ENCODE assay signal across 14 cellular contexts in the genomic region with DNA sequence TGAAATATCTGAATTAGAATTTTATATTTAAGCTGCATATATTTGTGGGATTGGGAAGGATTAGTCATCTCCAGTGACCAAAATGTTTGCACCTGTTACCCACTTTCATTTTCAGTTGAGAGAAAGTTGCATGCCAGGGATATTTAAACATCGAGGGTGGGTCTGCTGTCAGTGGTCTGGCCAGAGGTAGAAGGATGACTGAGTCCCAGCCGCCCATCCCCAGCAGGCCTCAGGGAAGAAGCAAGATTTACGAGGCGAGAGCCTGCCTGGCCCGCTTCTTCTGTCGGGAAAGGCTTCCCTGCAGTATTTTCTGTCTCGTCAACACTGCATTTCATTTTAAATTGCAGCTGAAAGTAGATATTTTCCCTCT. TPM values are rescaled to one million over a fixed set of nuclear protein-coding genes. Genes with fewer than 3 reads are reported as not detected.
A peak's percentile ranks its signal among the peaks of the same experiment; 100 is the strongest.
DNase-seq lines count a peak whose midpoint lies in the region; ATAC-seq, FAIRE-seq and TF ChIP-seq lines count a peak whose summit lies in the region.
"Had no signal": no experiment of that assay in that cellular context is flagged by ENCODE, and none has a peak within 500 bp of the region (broad histone marks: within the 10 kb centered on the region; RNA-seq: fewer than 3 reads in every experiment).

No MANE protein-coding gene starts in this region.

- H3K9ac ChIP-seq in SK-N-SH, result no peak overlapping the region

- H3K4me1 ChIP-seq in A549 (0 out of 3 replicates have a peak, but pooled peaks cover 8% of the 10 kb centered on the region), GM23338 (ENCODE audit: insufficient read depth) (peaks cover 23% of the 10 kb centered on the region), SK-N-SH (ENCODE audit: control insufficient read depth in 1 of 2, insufficient read depth in 2 of 2, low read depth in 1 of 2, low read length in 1 of 2) (peaks cover 0 to 40% of the 10 kb centered on the region in 2 experiments; a peak in 2 of 4 replicates)
- H3K4me1 ChIP-seq in naive thymus-derived CD4-positive, alpha-beta T cell (ENCODE audit: control insufficient read depth in 2 of 2, insufficient read depth in 2 of 2, low read length in 2 of 2), result peaks cover 13 to 32% of the 10 kb centered on the region in 2 donors

- H3F3A ChIP-seq in GM23338 (replicated peaks; ENCODE audit: low read depth) (peaks cover 4% of the 10 kb centered on the region), SK-N-SH (replicated peaks; ENCODE audit: insufficient read depth) (peaks cover 5% of the 10 kb centered on the region)

- no peak overlapping the region for H3K27ac ChIP-seq in A549
- no peak overlapping the region for H3K27ac ChIP-seq in GM23338 (ENCODE audit: low read depth)
- H3K27ac ChIP-seq in naive thymus-derived CD4-positive, alpha-beta T cell (ENCODE audit: low read depth, low read length), result no peak overlapping the region
- H3K27ac ChIP-seq in SK-N-SH (ENCODE audit: low read depth in 2 of 2, low read length in 1 of 2), result no peak overlapping the region

- TF ChIP-seq RAD21 in A549 (conservative IDR thresholded peaks at IDR 0.05 in 1 of 2, IDR thresholded peaks at IDR 0.05 in 1 of 2) (no peak), SK-N-SH (IDR thresholded peaks at IDR 0.05; ENCODE audit: low read length) (no peak)

- H3K9me2 ChIP-seq in GM23338 (ENCODE audit: insufficient read depth), result no peaks in the 10 kb centered on the region
- no peaks in the 10 kb centered on the region for H3K9me2 ChIP-seq in SK-N-SH

- intact Hi-C loops in naive thymus-derived CD4-positive, alpha-beta T cell (cut with micrococcal nuclease), result loop anchor here in 1 of 2 donors (5.0 kb wide), 3 partner anchors 183 to 857 kb away; partner anchors contain the start of genes HMGN2, MACO1 and PAFAH2
- intact Hi-C loops in head of caudate nucleus (cut with DNase I), result no loop called here

- H3K36me3 ChIP-seq in GM23338 (ENCODE audit: insufficient read depth) (no peaks in the 10 kb centered on the region), SK-N-SH (replicated peaks in 1 of 2; ENCODE audit: control insufficient read depth in 1 of 2, insufficient read depth in 2 of 2, low read length in 1 of 2) (no peaks in the 10 kb centered on the region)
- peaks cover 0 to 4% (median 0%) of the 10 kb centered on the region in 3 experiments for H3K36me3 ChIP-seq in naive thymus-derived CD4-positive, alpha-beta T cell (ENCODE audit: control insufficient read depth in 2 of 3, insufficient read depth in 3 of 3, low read length in 3 of 3)

- no peak for FAIRE-seq in A549 (lab: Jason Lieb, UNC)
- FAIRE-seq: GM12878 had no signal

- H3K9me3 ChIP-seq in A549 (no peaks in the 10 kb centered on the region), SK-N-SH (no peaks in the 10 kb centered on the region)
- H3K9me3 ChIP-seq in naive thymus-derived CD4-positive, alpha-beta T cell (ENCODE audit: control insufficient read depth in 2 of 3, low read length in 3 of 3), result no peaks in the 10 kb centered on the region

- peak overlapping the region; percentile 78; the same call in 2 of the 3 replicates for H3K4me3 Mint-ChIP-seq in GM23338
- peak overlapping the region; percentile 51 for H3K4me3 Mint-ChIP-seq in activated naive CD8-positive, alpha-beta T cell
- H3K4me3 Mint-ChIP-seq in naive thymus-derived CD4-positive, alpha-beta T cell, result peak overlapping the region; percentile 66 to 99 (median 82)

- H3K27ac Mint-ChIP-seq in GM23338, result no peak overlapping the region
- H3K27ac Mint-ChIP-seq in activated naive CD8-positive, alpha-beta T cell, result no peak overlapping the region
- H3K27ac Mint-ChIP-seq in naive thymus-derived CD4-positive, alpha-beta T cell, result peak overlapping the region; percentile 58 to 93 (median 79)

- H3K27me3 ChIP-seq in GM23338 (ENCODE audit: insufficient read depth) (peaks cover 16% of the 10 kb centered on the region), SK-N-SH (ENCODE audit: insufficient read depth) (peaks cover 37% of the 10 kb centered on the region)
- no peaks in the 10 kb centered on the region for H3K27me3 ChIP-seq in naive thymus-derived CD4-positive, alpha-beta T cell (ENCODE audit: control insufficient read depth in 2 of 2, insufficient read depth in 2 of 2, low read length in 2 of 2)

- WGBS in A549 (ENCODE audit: missing lambda C conversion rate), result 89% methylated on average over 7 of the region's 7 CpGs
- 78% methylated on average over 7 of the region's 7 CpGs for WGBS in SK-N-SH (ENCODE audit: low lambda C conversion rate)

- H4K20me1 ChIP-seq in GM23338 (replicated peaks; ENCODE audit: insufficient read depth), result peaks cover 6% of the 10 kb centered on the region
- H4K20me1 ChIP-seq in SK-N-SH (ENCODE audit: insufficient read depth), result no peaks in the 10 kb centered on the region

- H3K36me3 Mint-ChIP-seq in GM23338 (ENCODE audit: low read depth), result no peaks in the 10 kb centered on the region; the same call in 2 of the 3 replicates
- no peaks in the 10 kb centered on the region for H3K36me3 Mint-ChIP-seq in activated naive CD8-positive, alpha-beta T cell
- peaks cover 0 to 18% (median under 1%) of the 10 kb centered on the region in 5 donors for H3K36me3 Mint-ChIP-seq in naive thymus-derived CD4-positive, alpha-beta T cell

- H3K4me1 Mint-ChIP-seq in GM23338, result peaks cover 25% of the 10 kb centered on the region
- H3K4me1 Mint-ChIP-seq in activated naive CD8-positive, alpha-beta T cell (ENCODE audit: low read depth), result peaks cover 48% of the 10 kb centered on the region
- H3K4me1 Mint-ChIP-seq in naive thymus-derived CD4-positive, alpha-beta T cell, result peaks cover 31 to 47% (median 38%) of the 10 kb centered on the region in 7 donors

- TF ChIP-seq EP300 in A549 (IDR thresholded peaks at IDR 0.05), result no peak
- no peak for TF ChIP-seq EP300 in SK-N-SH (IDR thresholded peaks at IDR 0.05; ENCODE audit: borderline replicate concordance in 1 of 2, low read depth in 1 of 2, low read length in 1 of 2)

- H3K9me3 Mint-ChIP-seq in GM23338, result no peaks in the 10 kb centered on the region
- H3K9me3 Mint-ChIP-seq in activated naive CD8-positive, alpha-beta T cell (ENCODE audit: low read depth), result no peaks in the 10 kb centered on the region
- H3K9me3 Mint-ChIP-seq in naive thymus-derived CD4-positive, alpha-beta T cell, result peaks cover 0 to 1% (median 0%) of the 10 kb centered on the region in 11 donors

- no peak for ATAC-seq in A549
- ATAC-seq in GM23338, result no peak
- no peak for ATAC-seq in naive thymus-derived CD4-positive, alpha-beta T cell

- H3K27me3 Mint-ChIP-seq in GM23338 (ENCODE audit: insufficient read depth, low read depth, poor library complexity), result peaks cover 21% of the 10 kb centered on the region
- no peaks in the 10 kb centered on the region for H3K27me3 Mint-ChIP-seq in activated naive CD8-positive, alpha-beta T cell
- H3K27me3 Mint-ChIP-seq in naive thymus-derived CD4-positive, alpha-beta T cell, result peaks cover 0 to 74% (median 0%) of the 10 kb centered on the region in 5 donors

- POLR2A ChIA-PET in A549 (lab: Yijun Ruan, JAX) (no interaction called here), SK-N-SH (lab: Yijun Ruan, JAX) (no interaction called here)
- POLR2A ChIA-PET in naive thymus-derived CD4-positive, alpha-beta T cell (lab: Charles Lee), result interaction anchor here (1.0 to 2.6 kb wide), 2 partner anchors 50 to 185 kb away, joined by 3 to 12 read pairs; partner anchors contain the start of gene SELENON

- H3K4me3 ChIP-seq in A549 (no peak overlapping the region), GM23338 (no peak overlapping the region; the same call in 1 of the 2 replicates), SK-N-SH (ENCODE audit: low read depth in 2 of 2, low read length in 1 of 2) (no peak overlapping the region)
- no peak overlapping the region for H3K4me3 ChIP-seq in naive thymus-derived CD4-positive, alpha-beta T cell (ENCODE audit: low read length)

- no peaks in the 10 kb centered on the region for H3K79me2 ChIP-seq in GM23338 (replicated peaks; ENCODE audit: insufficient read depth)
- no peaks in the 10 kb centered on the region for H3K79me2 ChIP-seq in SK-N-SH (ENCODE audit: insufficient read depth)

- DNase-seq in A549 (ENCODE audit: low read depth in 1 of 2, low spot score in 1 of 2) (no peak), GM23338 (ENCODE audit: low spot score) (no peak), A172 (ENCODE audit: low spot score) (no peak), SK-N-SH (no peak), head of caudate nucleus (no peak), occipital lobe (lab: John Stamatoyannopoulos, UW) (no peak)
- no peak for DNase-seq in naive thymus-derived CD4-positive, alpha-beta T cell
- DNase-seq: cortex of kidney; EL; mesendoderm; NCI-H187 treated with DMSO at 0.1 percent for 48 hours; stimulated activated CD4-positive, alpha-beta T cell treated with anti-CD3 and anti-CD28 coated beads, Interleukin-1b, Interleukin-23, amount 100 ng/mL, for 48 hours had no signal

- H3K4me2 ChIP-seq in A549 (peak overlapping the region; percentile 84; the same call in 1 of the 3 replicates), GM23338 (peak overlapping the region; percentile 97), SK-N-SH (no peak overlapping the region)

- no peak for TF ChIP-seq CTCF in A549 (IDR thresholded peaks at IDR 0.05)
- no peak for TF ChIP-seq CTCF in GM23338 (conservative IDR thresholded peaks at IDR 0.05; ENCODE audit: low read depth in 2 of 2)
- no peak for TF ChIP-seq CTCF in SK-N-SH (IDR thresholded peaks at IDR 0.05)

- no peak for TF ChIP-seq POLR2A in A549 (IDR thresholded peaks at IDR 0.05; ENCODE audit: low read length)

- no peak overlapping the region for H2AFZ ChIP-seq in GM23338
- H2AFZ ChIP-seq in SK-N-SH (ENCODE audit: low read depth), result no peak overlapping the region

- CTCF ChIA-PET in A549 (lab: Yijun Ruan, JAX), result interaction anchor here (1.1 to 1.5 kb wide), 5 partner anchors 36 to 195 kb away, joined by 3 to 5 read pairs (median 3); no protein-coding TSS in a partner anchor
- CTCF ChIA-PET in naive thymus-derived CD4-positive, alpha-beta T cell (lab: Charles Lee), result interaction anchor here (1.1 to 1.3 kb wide), 3 partner anchors 78 to 182 kb away, joined by 3 to 4 read pairs (median 4); no protein-coding TSS in a partner anchor
- CTCF ChIA-PET in SK-N-SH (lab: Yijun Ruan, JAX), result interaction anchor here (0.7 to 8.1 kb wide), 5 partner anchors 129 to 194 kb away, joined by 3 to 76 read pairs (median 3); no protein-coding TSS in a partner anchor

RNA-seq across cellular contexts. Expression of gene MAN1C1, which starts 1.4 kb away (rescaled TPM):
- polyA plus RNA-seq in A549 (2011; rRNA removed), result 0.22 and 0.41 TPM in 2 replicates
- 0.13 and 0.40 TPM in 2 replicates for polyA plus RNA-seq in A549 (2012; cell fraction: cytosol; rRNA removed)
- 0.25 and 0.37 TPM in 2 replicates for polyA plus RNA-seq in A549 (2012; cell fraction: nucleus; rRNA removed)
- 0.20 to 0.29 TPM (median 0.27 TPM) in 3 replicates for polyA plus RNA-seq in A549 (2017; fragmentation: RNase III; extraction: RNeasy Plus Mini Kit Qiagen cat#74134 plus additional on column Dnase treatment)
- polyA minus RNA-seq in A549 (2011; rRNA and poly(A)+ RNA removed), result 0.15 and 0.33 TPM in 2 replicates
- 11.6 and 13.6 TPM in 2 replicates for total RNA-seq in GM23338 (2014; rRNA removed; shearing (Covaris generic))
- 5.4 and 5.9 TPM in 2 replicates for polyA plus RNA-seq in GM23338 (2016; fragmentation: Nextera tagmentation; extraction: Ambion mirVana)
- 10 to 100 TPM; 28.8 to 85.5 (median 69.9) TPM for total RNA-seq in naive thymus-derived CD4-positive, alpha-beta T cell
- 10 to 100 TPM; 16.0 to 30.4 TPM for polyA plus RNA-seq in naive thymus-derived CD4-positive, alpha-beta T cell
- 0.67 and 1.5 TPM in 2 replicates for total RNA-seq in A172 (2014; rRNA removed; shearing (Covaris generic))
- polyA plus RNA-seq in SK-N-SH (2012; rRNA removed), result 0.20 and 0.26 TPM in 2 replicates
- 0.21 and 0.32 TPM in 2 replicates for polyA plus RNA-seq in SK-N-SH (2012; cell fraction: cytosol; rRNA removed)
- polyA plus RNA-seq in SK-N-SH (2012; cell fraction: nucleus; rRNA removed), result 0.25 and 0.27 TPM in 2 replicates
- total RNA-seq in occipital lobe, result 8.6 TPM

Comparison
In these comparisons a context has a peak if more than half of its experiments do, and no peak if none do; other contexts are left out.
1. H3K27ac Mint-ChIP-seq: peak in naive thymus-derived CD4-positive, alpha-beta T cell (9 of 9); none in GM23338 (single experiment) and activated naive CD8-positive, alpha-beta T cell (single experiment).
2. Peak in every context shown above with its lines, with median percentiles within 50 percentile points of each other: H3K4me3 Mint-ChIP-seq.